Comparison of ENCODE assay signal across 9 cellular contexts in genomic region chr3:171187706-171188290, GRCh38.
A peak's percentile ranks its signal among the peaks of the same experiment; 100 is the strongest.
DNase-seq lines count a peak whose midpoint lies in the region; ATAC-seq and TF ChIP-seq lines count a peak whose summit lies in the region.
"Had no signal": no experiment of that assay in that cellular context is flagged by ENCODE, and none has a peak within 500 bp of the region (broad histone marks: within the 10 kb centered on the region; RNA-seq: fewer than 3 reads in every experiment).

No MANE protein-coding gene starts in this region.

- ATAC-seq in GM19351 (IDR thresholded peaks at IDR 0.05; ENCODE audit: unreplicated experiment): peak; percentile 31
- ATAC-seq in WTC11: peak; percentile 85
- ATAC-seq in right cardiac atrium: peak; percentile 57 to 71
- no peak for ATAC-seq in thoracic aorta (ENCODE audit: insufficient number of reproducible peaks, low FRiP score, low read depth)
- ATAC-seq in HG03280 (IDR thresholded peaks at IDR 0.05; ENCODE audit: unreplicated experiment): no peak

- H3K9me3 ChIP-seq in right cardiac atrium (ENCODE audit: control insufficient read depth, low read length) (no peaks in the 10 kb centered on the region), thoracic aorta (no peaks in the 10 kb centered on the region)

- H3K27me3 Mint-ChIP-seq in WTC11 (ENCODE audit: low read depth): no peaks in the 10 kb centered on the region
- H3K27me3 Mint-ChIP-seq: IgD-negative memory B cell had no signal

- H3K9me3 Mint-ChIP-seq in WTC11: no peaks in the 10 kb centered on the region
- H3K9me3 Mint-ChIP-seq: IgD-negative memory B cell had no signal

- H3K4me1 ChIP-seq in right cardiac atrium (ENCODE audit: control insufficient read depth, insufficient read depth, low read length) (peaks cover 4% of the 10 kb centered on the region), thoracic aorta (ENCODE audit: control insufficient read depth in 1 of 2, low read depth in 2 of 2) (peaks cover 3 to 35% of the 10 kb centered on the region in 2 donors)

- H3K27me3 ChIP-seq in right cardiac atrium (ENCODE audit: control insufficient read depth, insufficient read depth) (no peaks in the 10 kb centered on the region), thoracic aorta (replicated peaks; ENCODE audit: insufficient read depth) (no peaks in the 10 kb centered on the region)

- CTCF ChIA-PET in WTC11 (lab: Charles Lee): interaction anchor here (0.8 to 1.6 kb wide), 6 partner anchors 8 to 426 kb away, joined by 3 to 10 read pairs (median 4); no protein-coding TSS in a partner anchor

- POLR2A ChIA-PET in WTC11 (lab: Charles Lee): interaction anchor here (0.9 kb wide), 1 partner anchor 255 kb away, joined by 3 read pairs; no protein-coding TSS in a partner anchor

- no peaks in the 10 kb centered on the region for H3K36me3 ChIP-seq in thoracic aorta

- TF ChIP-seq CTCF in WTC11 (IDR thresholded peaks at IDR 0.05): 0 out of 2 replicates have a peak, but pooled peaks have one; percentile 22
- TF ChIP-seq CTCF in thoracic aorta (IDR thresholded peaks at IDR 0.05): peak; percentile 43

- DNase-seq in COLO829 (ENCODE audit: low spot score) (peak; percentile 30), NCI-H1694 (lab: John Stamatoyannopoulos, UW) (peak; percentile 27), WTC11 (ENCODE audit: low spot score) (no peak), right cardiac atrium (no peak), thoracic aorta (ENCODE audit: low spot score) (no peak), DMS79 treated with DMSO at 0.1 percent for 48 hours (lab: John Stamatoyannopoulos, UW) (no peak)

- no peak overlapping the region for H3K27ac Mint-ChIP-seq in WTC11
- H3K27ac Mint-ChIP-seq: IgD-negative memory B cell had no signal

- WGBS in right cardiac atrium: 48% methylated on average over 5 of the region's 5 CpGs

- peaks cover 6% of the 10 kb centered on the region; the same call in 1 of the 2 replicates for H3K36me3 Mint-ChIP-seq in WTC11
- H3K36me3 Mint-ChIP-seq: IgD-negative memory B cell had no signal

- H3K4me1 Mint-ChIP-seq in WTC11: peaks cover 32% of the 10 kb centered on the region
- H3K4me1 Mint-ChIP-seq: IgD-negative memory B cell had no signal

- intact Hi-C loops in right cardiac atrium (cut with DNase I): loop anchor here in 3 of 4 donors (10.0 kb wide), 5 partner anchors 127 to 367 kb away; partner anchors contain the start of gene TNIK (in 1 of the 3)

- H3K4me3 ChIP-seq in right cardiac atrium (ENCODE audit: low read length) (no peak overlapping the region), thoracic aorta (no peak overlapping the region)

- no peak overlapping the region for H3K4me3 Mint-ChIP-seq in WTC11
- H3K4me3 Mint-ChIP-seq: IgD-negative memory B cell had no signal

- no peak overlapping the region for H3K27ac ChIP-seq in right cardiac atrium (ENCODE audit: low read length)
- no peak overlapping the region for H3K27ac ChIP-seq in thoracic aorta

TF ChIP-seq in WTC11, 78 proteins besides CTCF, POLR2A, EP300 and RAD21:
- TF ChIP-seq TCF7 (CRISPR knock-in tag; IDR thresholded peaks at IDR 0.05; ENCODE audit: low read depth): no peak

Comparison
In these comparisons a context has a peak if more than half of its experiments do, and no peak if none do; other contexts are left out.
1. DNase-seq: peak in COLO829 (single experiment) and NCI-H1694 (single experiment); none in WTC11 (single experiment), right cardiac atrium (0 of 3), thoracic aorta (single experiment) and DMS79 treated with DMSO at 0.1 percent for 48 hours (single experiment).
2. ATAC-seq: peak in GM19351 (single experiment), WTC11 (single experiment) and right cardiac atrium (2 of 2); none in thoracic aorta (single experiment) and HG03280 (single experiment).